ENCODE assay signal across 1 cellular context in the genomic region with DNA sequence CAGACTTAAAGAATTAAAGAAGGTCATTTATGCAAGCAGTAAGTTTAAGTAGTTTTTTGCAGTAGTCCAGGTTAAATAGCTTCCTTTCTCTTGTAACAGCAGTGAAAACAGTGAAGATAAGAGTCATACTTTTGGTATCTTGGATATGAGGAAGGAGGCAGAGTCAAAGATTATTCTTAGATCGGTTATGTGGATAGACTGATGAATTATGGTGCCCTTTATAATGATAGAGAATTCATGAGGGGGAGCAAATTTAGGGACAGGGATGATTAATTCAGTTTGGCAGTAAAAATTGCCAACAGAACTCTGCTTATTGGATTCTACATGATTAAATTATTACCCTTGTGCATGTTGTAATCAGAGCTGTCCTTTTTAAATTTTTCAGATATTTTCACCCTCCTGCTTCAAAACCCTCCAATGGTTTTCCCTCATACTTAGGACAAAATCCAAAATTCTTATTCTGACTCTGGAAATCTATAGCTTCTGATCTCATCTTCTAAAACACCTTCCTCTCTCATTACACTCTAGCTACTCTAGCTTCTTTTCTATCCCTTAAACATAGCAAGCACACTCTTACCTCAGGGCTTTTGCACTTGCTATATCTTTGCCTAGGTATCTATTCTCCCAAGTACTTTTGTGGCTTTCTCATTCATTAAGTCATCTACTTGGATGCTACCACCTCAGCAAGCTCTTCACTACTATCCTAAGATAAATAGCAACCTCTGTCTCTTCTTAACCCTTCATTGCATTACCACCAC.
TF ChIP-seq lines count a peak whose summit lies in the region.

No MANE protein-coding gene starts in this region.

TF ChIP-seq in HepG2, 621 proteins besides CTCF, POLR2A, EP300 and RAD21 (continued from another document):
- TF ChIP-seq, protein P1, sequence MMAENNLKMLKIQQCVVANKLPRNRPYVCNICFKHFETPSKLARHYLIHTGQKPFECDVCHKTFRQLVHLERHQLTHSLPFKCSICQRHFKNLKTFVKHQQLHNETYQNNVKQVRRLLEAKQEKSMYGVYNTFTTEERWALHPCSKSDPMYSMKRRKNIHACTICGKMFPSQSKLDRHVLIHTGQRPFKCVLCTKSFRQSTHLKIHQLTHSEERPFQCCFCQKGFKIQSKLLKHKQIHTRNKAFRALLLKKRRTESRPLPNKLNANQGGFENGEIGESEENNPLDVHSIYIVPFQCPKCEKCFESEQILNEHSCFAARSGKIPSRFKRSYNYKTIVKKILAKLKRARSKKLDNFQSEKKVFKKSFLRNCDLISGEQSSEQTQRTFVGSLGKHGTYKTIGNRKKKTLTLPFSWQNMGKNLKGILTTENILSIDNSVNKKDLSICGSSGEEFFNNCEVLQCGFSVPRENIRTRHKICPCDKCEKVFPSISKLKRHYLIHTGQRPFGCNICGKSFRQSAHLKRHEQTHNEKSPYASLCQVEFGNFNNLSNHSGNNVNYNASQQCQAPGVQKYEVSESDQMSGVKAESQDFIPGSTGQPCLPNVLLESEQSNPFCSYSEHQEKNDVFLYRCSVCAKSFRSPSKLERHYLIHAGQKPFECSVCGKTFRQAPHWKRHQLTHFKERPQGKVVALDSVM (CRISPR knock-in tag; IDR thresholded peaks at IDR 0.05): no peak
- no peak for TF ChIP-seq HMG20A (CRISPR knock-in tag; IDR thresholded peaks at IDR 0.05; ENCODE audit: borderline replicate concordance)
- no peak for TF ChIP-seq SNAPC5 (CRISPR knock-in tag; IDR thresholded peaks at IDR 0.05; ENCODE audit: borderline replicate concordance)
- TF ChIP-seq PLSCR1 (CRISPR knock-in tag; IDR thresholded peaks at IDR 0.05; ENCODE audit: borderline replicate concordance): no peak
- no peak for TF ChIP-seq MBNL3 (CRISPR knock-in tag; conservative IDR thresholded peaks at IDR 0.05)
- TF ChIP-seq, protein P2, sequence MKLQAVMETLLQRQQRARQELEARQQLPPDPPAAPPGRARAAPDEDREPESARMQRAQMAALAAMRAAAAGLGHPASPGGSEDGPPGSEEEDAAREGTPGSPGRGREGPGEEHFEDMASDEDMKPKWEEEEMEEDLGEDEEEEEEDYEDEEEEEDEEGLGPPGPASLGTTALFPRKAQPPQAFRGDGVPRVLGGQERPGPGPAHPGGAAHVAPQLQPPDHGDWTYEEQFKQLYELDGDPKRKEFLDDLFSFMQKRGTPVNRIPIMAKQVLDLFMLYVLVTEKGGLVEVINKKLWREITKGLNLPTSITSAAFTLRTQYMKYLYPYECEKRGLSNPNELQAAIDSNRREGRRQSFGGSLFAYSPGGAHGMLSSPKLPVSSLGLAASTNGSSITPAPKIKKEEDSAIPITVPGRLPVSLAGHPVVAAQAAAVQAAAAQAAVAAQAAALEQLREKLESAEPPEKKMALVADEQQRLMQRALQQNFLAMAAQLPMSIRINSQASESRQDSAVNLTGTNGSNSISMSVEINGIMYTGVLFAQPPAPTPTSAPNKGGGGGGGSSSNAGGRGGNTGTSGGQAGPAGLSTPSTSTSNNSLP (IDR thresholded peaks at IDR 0.05; ENCODE audit: low read depth, low read length): no peak
- TF ChIP-seq RERE (CRISPR knock-in tag; IDR thresholded peaks at IDR 0.05; ENCODE audit: low read depth): no peak
TF ChIP-seq in HepG2: peak in this region for 0.
